In the genomic region with DNA sequence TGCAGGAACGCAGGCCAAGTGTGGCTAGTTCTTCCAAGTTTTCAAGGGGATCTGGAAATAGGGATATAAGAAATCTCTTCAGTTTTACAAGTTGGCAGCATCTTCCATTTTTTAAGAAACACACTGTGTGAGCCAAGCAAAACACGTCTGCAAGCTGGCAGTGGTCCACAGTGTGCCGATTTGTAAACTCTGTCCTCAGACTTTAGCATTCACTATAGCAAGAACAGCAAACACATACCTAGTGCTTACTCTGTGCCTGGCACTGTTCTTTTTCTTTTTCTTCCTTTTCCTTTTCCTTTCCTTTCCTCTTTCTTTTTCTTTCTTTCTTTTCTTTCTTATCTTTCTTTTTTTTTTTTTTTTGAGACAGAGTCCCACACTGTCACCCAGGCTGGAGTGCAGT, we compare ENCODE assay signal across 14 cellular contexts. TPM values are rescaled to one million over a fixed set of nuclear protein-coding genes. Genes with fewer than 3 reads are reported as not detected.
A peak's percentile ranks its signal among the peaks of the same experiment; 100 is the strongest.
DNase-seq lines count a peak whose midpoint lies in the region; ATAC-seq, FAIRE-seq and TF ChIP-seq lines count a peak whose summit lies in the region.
"Had no signal": no experiment of that assay in that cellular context is flagged by ENCODE, and none has a peak within 500 bp of the region (broad histone marks: within the 10 kb centered on the region; RNA-seq: fewer than 3 reads in every experiment).

No MANE protein-coding gene starts in this region.

- DNase-seq in dedifferentiated amniotic fluid mesenchymal stem cell (ENCODE audit: extremely low spot score): peak; percentile 70
- DNase-seq in HepG2 (ENCODE audit: low spot score): no peak
- DNase-seq in tibial artery: peak; percentile 89 to 94
- no peak for DNase-seq in NCI-H2029 treated with DMSO at 0.1 percent for 48 hours (lab: John Stamatoyannopoulos, UW)
- no peak for DNase-seq in medulla oblongata (ENCODE audit: extremely low spot score)
- no peak for DNase-seq in NCI-H187 treated with DMSO at 0.1 percent for 48 hours (lab: John Stamatoyannopoulos, UW)
- DNase-seq: activated CD4-positive, alpha-beta T cell treated with anti-CD3 and anti-CD28 coated beads, Interleukin-2, amount 50 U/mL, for 1 hour; activated effector memory CD4-positive, alpha-beta T cell treated with Interleukin-2 at 50 U/mL for 16 hours; H7; NCI-H1694 treated with DMSO at 0.1 percent for 48 hours; stimulated activated CD4-positive, alpha-beta T cell treated with anti-CD3 and anti-CD28 coated beads, Interleukin-2, amount 100 ng/mL, for 48 hours; stimulated activated naive CD4-positive, alpha-beta T cell treated with Interleukin-2 at 50 U/mL for 16 hours had no signal

- no peaks in the 10 kb centered on the region; a peak in 1 of 5 replicates for H3K27me3 ChIP-seq in HepG2 (ENCODE audit: control insufficient read depth in 1 of 2, insufficient read depth in 2 of 2, low read length in 2 of 2)
- no peaks in the 10 kb centered on the region for H3K27me3 ChIP-seq in tibial artery

- in situ Hi-C loops in HepG2 (cut with HindIII; ENCODE audit: extremely low pct_ligation_motif_present, low pct_unique_long_range_greater_than_20kb): no loop called here

- H3K9me3 ChIP-seq in HepG2 (ENCODE audit: low read length) (no peaks in the 10 kb centered on the region), tibial artery (no peaks in the 10 kb centered on the region)

- ATAC-seq in HepG2: no peak

- intact Hi-C loops in HepG2 (cut with micrococcal nuclease; ENCODE audit: unreplicated experiment) (loop anchor here (10.0 kb wide), 2 partner anchors 143 to 193 kb away; a partner anchor contains a TSS), tibial artery (cut with DNase I; ENCODE audit: low total_unique reads) (no loop called here)

- no peak overlapping the region for H2AFZ ChIP-seq in HepG2 (ENCODE audit: low read length)
- H2AFZ ChIP-seq: parathyroid adenoma had no signal

- H3K36me3 ChIP-seq in HepG2 (replicated peaks in 1 of 2; ENCODE audit: control insufficient read depth in 1 of 2, insufficient read depth in 2 of 2, low read length in 2 of 2) (0 out of 5 replicates have a peak, but pooled peaks cover 0 to 4% of the 10 kb centered on the region in 2 experiments), tibial artery (peaks cover 0 to 17% (median 5%) of the 10 kb centered on the region in 3 donors)

- H3K4me1 ChIP-seq in HepG2 (ENCODE audit: insufficient read depth, low read length): peaks cover 63% of the 10 kb centered on the region
- peaks cover 0 to 70% (median 53%) of the 10 kb centered on the region in 4 donors for H3K4me1 ChIP-seq in tibial artery

- no peak overlapping the region for H3K9ac ChIP-seq in HepG2 (ENCODE audit: insufficient read depth, low read depth, low read length)
- H3K9ac ChIP-seq: parathyroid adenoma had no signal

- no peak for FAIRE-seq in HepG2 (lab: Jason Lieb, UNC)

- no peak for TF ChIP-seq CTCF in VCaP (conservative IDR thresholded peaks at IDR 0.05)
- no peak for TF ChIP-seq CTCF in HepG2 (CRISPR knock-in tag; IDR thresholded peaks at IDR 0.05)
- TF ChIP-seq CTCF in tibial artery (IDR thresholded peaks at IDR 0.05): no peak

- no peak for TF ChIP-seq RAD21 in HepG2 (CRISPR knock-in tag; IDR thresholded peaks at IDR 0.05)

- TF ChIP-seq EP300 in HepG2 (IDR thresholded peaks at IDR 0.05; ENCODE audit: low read depth in 2 of 2, low read length in 2 of 2) (no peak), HepG2 (CRISPR knock-in tag; IDR thresholded peaks at IDR 0.05; ENCODE audit: borderline replicate concordance) (no peak)

- peaks cover 5% of the 10 kb centered on the region for H3K79me2 ChIP-seq in HepG2 (ENCODE audit: insufficient read depth, low read length)

- H3K4me2 ChIP-seq in HepG2 (ENCODE audit: low read depth, low read length): no peak overlapping the region

- CTCF ChIA-PET in HepG2 (lab: Yijun Ruan, JAX; ENCODE audit: low intra/inter-chr PET ratio, low total read pairs): no interaction called here

- no TSS peak for BruUV-seq in HepG2 (replicated peaks; lab: Mats Ljungman, UMichigan)

- no peaks in the 10 kb centered on the region for H4K20me1 ChIP-seq in HepG2 (ENCODE audit: insufficient read depth, low read length)

- H3K27ac ChIP-seq in VCaP: peak overlapping the region; percentile 78
- H3K27ac ChIP-seq in HepG2 (ENCODE audit: extremely low read length, insufficient read depth, low read length): no peak overlapping the region
- peak overlapping the region; percentile 89 for H3K27ac ChIP-seq in tibial artery

- 79% methylated on average over 3 of the region's 3 CpGs for WGBS in HepG2 (ENCODE audit: low lambda C conversion rate)

- POLR2A ChIA-PET in HepG2 (lab: Yijun Ruan, JAX): no interaction called here

- no peak; a peak in 1 of 4 replicates for TF ChIP-seq POLR2A in HepG2 (IDR thresholded peaks at IDR 0.05; ENCODE audit: insufficient read depth in 1 of 2, low read depth in 2 of 2, low read length in 2 of 2)

- H3K4me3 ChIP-seq in HepG2 (replicated peaks in 1 of 3; ENCODE audit: insufficient read depth in 1 of 3, low read depth in 2 of 3, low read length in 3 of 3) (no peak overlapping the region), tibial artery (no peak overlapping the region)

RNA-seq across cellular contexts. Expression of a gene that starts 2.9 kb away (rescaled TPM):
- 6.3 and 11.4 TPM in 2 replicates for total RNA-seq in HepG2 (2016; rRNA removed; fragmentation: Illumina TruSeq; extraction: Trizol)
- total RNA-seq in HepG2 (2016; cell fraction: cytosol; rRNA removed; fragmentation: Illumina TruSeq; extraction: Trizol; ENCODE audit: low read depth): 3.1 and 3.3 TPM in 2 replicates
- 6.8 and 11.0 TPM in 2 replicates for total RNA-seq in HepG2 (2016; cell fraction: insoluble cytoplasmic fraction; rRNA removed; fragmentation: Illumina TruSeq; extraction: Trizol)
- 6.6 and 6.9 TPM in 2 replicates for total RNA-seq in HepG2 (2016; cell fraction: membrane; rRNA removed; fragmentation: Illumina TruSeq; extraction: Trizol)
- 9.5 and 9.8 TPM in 2 replicates for total RNA-seq in HepG2 (2016; cell fraction: nucleus; rRNA removed; fragmentation: Illumina TruSeq; extraction: Trizol)
- polyA plus RNA-seq in HepG2 (2011; rRNA removed): 32.0 and 41.3 TPM in 2 replicates
- 40.6 and 43.1 TPM in 2 replicates for polyA plus RNA-seq in HepG2 (2011; cell fraction: cytosol; rRNA removed)
- polyA plus RNA-seq in HepG2 (2011; cell fraction: nucleus; rRNA removed): 24.2 and 26.2 TPM in 2 replicates
- polyA plus RNA-seq in HepG2 (2012): 8.4 and 8.8 TPM in 2 replicates
- polyA plus RNA-seq in HepG2 (2016; cell fraction: cytosol; fragmentation: Illumina TruSeq; extraction: Trizol; ENCODE audit: low read depth): 2.0 and 3.1 TPM in 2 replicates
- polyA plus RNA-seq in HepG2 (2016; cell fraction: insoluble cytoplasmic fraction; fragmentation: Illumina TruSeq; extraction: Trizol; ENCODE audit: low read depth): 6.2 and 7.6 TPM in 2 replicates
- polyA plus RNA-seq in HepG2 (2016; cell fraction: membrane; fragmentation: Illumina TruSeq; extraction: Trizol; ENCODE audit: low read depth): 4.8 and 5.1 TPM in 2 replicates
- 14.8 and 15.7 TPM in 2 replicates for polyA plus RNA-seq in HepG2 (2016; cell fraction: nucleus; fragmentation: Illumina TruSeq; extraction: Trizol; ENCODE audit: insufficient read depth, low read depth)
- 9.3 and 112 TPM in 2 replicates for polyA minus RNA-seq in HepG2 (2011; rRNA and poly(A)+ RNA removed; ENCODE audit: low replicate concordance)
- 19.9 and 21.3 TPM in 2 replicates for polyA minus RNA-seq in HepG2 (2011; cell fraction: cytosol; rRNA and poly(A)+ RNA removed)
- 9.7 and 16.2 TPM in 2 replicates for polyA minus RNA-seq in HepG2 (2011; cell fraction: nucleus; rRNA and poly(A)+ RNA removed)

RNA-seq across cellular contexts. Expression of a gene that starts 5.8 kb away (rescaled TPM):
- total RNA-seq in HepG2 (2016; rRNA removed; fragmentation: Illumina TruSeq; extraction: Trizol): 3.6 and 5.6 TPM in 2 replicates
- 7.1 and 10.5 TPM in 2 replicates for total RNA-seq in HepG2 (2016; cell fraction: cytosol; rRNA removed; fragmentation: Illumina TruSeq; extraction: Trizol; ENCODE audit: low read depth)
- total RNA-seq in HepG2 (2016; cell fraction: insoluble cytoplasmic fraction; rRNA removed; fragmentation: Illumina TruSeq; extraction: Trizol): 3.1 and 5.4 TPM in 2 replicates
- total RNA-seq in HepG2 (2016; cell fraction: membrane; rRNA removed; fragmentation: Illumina TruSeq; extraction: Trizol): 4.3 and 6.1 TPM in 2 replicates
- total RNA-seq in HepG2 (2016; cell fraction: nucleus; rRNA removed; fragmentation: Illumina TruSeq; extraction: Trizol): 6.3 and 8.6 TPM in 2 replicates
- 3.2 and 3.8 TPM in 2 replicates for polyA plus RNA-seq in HepG2 (2011; rRNA removed)
- polyA plus RNA-seq in HepG2 (2011; cell fraction: cytosol; rRNA removed): 1.6 and 2.0 TPM in 2 replicates
- 23.9 and 35.1 TPM in 2 replicates for polyA plus RNA-seq in HepG2 (2011; cell fraction: nucleus; rRNA removed)
- 15.4 and 28.2 TPM in 2 replicates for polyA plus RNA-seq in HepG2 (2012)
- 0.57 and 1.4 TPM in 2 replicates for polyA plus RNA-seq in HepG2 (2016; cell fraction: cytosol; fragmentation: Illumina TruSeq; extraction: Trizol; ENCODE audit: low read depth)
- 10.9 and 15.4 TPM in 2 replicates for polyA plus RNA-seq in HepG2 (2016; cell fraction: insoluble cytoplasmic fraction; fragmentation: Illumina TruSeq; extraction: Trizol; ENCODE audit: low read depth)
- polyA plus RNA-seq in HepG2 (2016; cell fraction: membrane; fragmentation: Illumina TruSeq; extraction: Trizol; ENCODE audit: low read depth): 2.9 and 3.9 TPM in 2 replicates
- polyA plus RNA-seq in HepG2 (2016; cell fraction: nucleus; fragmentation: Illumina TruSeq; extraction: Trizol; ENCODE audit: insufficient read depth, low read depth): 43.7 and 55.5 TPM in 2 replicates
- 5.5 and 8.7 TPM in 2 replicates for polyA minus RNA-seq in HepG2 (2011; rRNA and poly(A)+ RNA removed; ENCODE audit: low replicate concordance)
- 2.8 and 3.1 TPM in 2 replicates for polyA minus RNA-seq in HepG2 (2011; cell fraction: cytosol; rRNA and poly(A)+ RNA removed)
- polyA minus RNA-seq in HepG2 (2011; cell fraction: nucleus; rRNA and poly(A)+ RNA removed): 7.0 and 11.2 TPM in 2 replicates

RNA-seq across cellular contexts. Expression of a gene that starts 28.4 kb away (rescaled TPM):
- 7.4 and 13.7 TPM in 2 replicates for total RNA-seq in HepG2 (2016; rRNA removed; fragmentation: Illumina TruSeq; extraction: Trizol)
- total RNA-seq in HepG2 (2016; cell fraction: cytosol; rRNA removed; fragmentation: Illumina TruSeq; extraction: Trizol; ENCODE audit: low read depth): 0.88 and 1.0 TPM in 2 replicates
- 7.5 and 14.8 TPM in 2 replicates for total RNA-seq in HepG2 (2016; cell fraction: insoluble cytoplasmic fraction; rRNA removed; fragmentation: Illumina TruSeq; extraction: Trizol)
- 3.5 and 3.7 TPM in 2 replicates for total RNA-seq in HepG2 (2016; cell fraction: membrane; rRNA removed; fragmentation: Illumina TruSeq; extraction: Trizol)
- 7.2 and 8.5 TPM in 2 replicates for total RNA-seq in HepG2 (2016; cell fraction: nucleus; rRNA removed; fragmentation: Illumina TruSeq; extraction: Trizol)
- 6.0 and 10.1 TPM in 2 replicates for polyA plus RNA-seq in HepG2 (2011; rRNA removed)
- polyA plus RNA-seq in HepG2 (2011; cell fraction: cytosol; rRNA removed): 4.8 and 8.3 TPM in 2 replicates
- 32.6 and 42.1 TPM in 2 replicates for polyA plus RNA-seq in HepG2 (2011; cell fraction: nucleus; rRNA removed)
- 6.0 and 7.5 TPM in 2 replicates for polyA plus RNA-seq in HepG2 (2012)
- 0.59 and 0.62 TPM in 2 replicates for polyA plus RNA-seq in HepG2 (2016; cell fraction: cytosol; fragmentation: Illumina TruSeq; extraction: Trizol; ENCODE audit: low read depth)
- 8.3 and 8.7 TPM in 2 replicates for polyA plus RNA-seq in HepG2 (2016; cell fraction: insoluble cytoplasmic fraction; fragmentation: Illumina TruSeq; extraction: Trizol; ENCODE audit: low read depth)
- polyA plus RNA-seq in HepG2 (2016; cell fraction: membrane; fragmentation: Illumina TruSeq; extraction: Trizol; ENCODE audit: low read depth): 2.0 and 2.5 TPM in 2 replicates
- 18.4 and 19.3 TPM in 2 replicates for polyA plus RNA-seq in HepG2 (2016; cell fraction: nucleus; fragmentation: Illumina TruSeq; extraction: Trizol; ENCODE audit: insufficient read depth, low read depth)
- 9.2 and 19.5 TPM in 2 replicates for polyA minus RNA-seq in HepG2 (2011; rRNA and poly(A)+ RNA removed; ENCODE audit: low replicate concordance)
- 8.9 and 9.6 TPM in 2 replicates for polyA minus RNA-seq in HepG2 (2011; cell fraction: cytosol; rRNA and poly(A)+ RNA removed)
- 6.3 and 7.0 TPM in 2 replicates for polyA minus RNA-seq in HepG2 (2011; cell fraction: nucleus; rRNA and poly(A)+ RNA removed)

RNA-seq across cellular contexts. Expression of a gene that starts 33.2 kb away (rescaled TPM):
- 58.8 and 69.7 TPM in 2 replicates for total RNA-seq in HepG2 (2016; rRNA removed; fragmentation: Illumina TruSeq; extraction: Trizol)
- total RNA-seq in HepG2 (2016; cell fraction: cytosol; rRNA removed; fragmentation: Illumina TruSeq; extraction: Trizol; ENCODE audit: low read depth): 12.1 and 14.2 TPM in 2 replicates
- total RNA-seq in HepG2 (2016; cell fraction: insoluble cytoplasmic fraction; rRNA removed; fragmentation: Illumina TruSeq; extraction: Trizol): 53.9 and 70.3 TPM in 2 replicates
- 26.6 and 27.7 TPM in 2 replicates for total RNA-seq in HepG2 (2016; cell fraction: membrane; rRNA removed; fragmentation: Illumina TruSeq; extraction: Trizol)
- 36.3 and 39.5 TPM in 2 replicates for total RNA-seq in HepG2 (2016; cell fraction: nucleus; rRNA removed; fragmentation: Illumina TruSeq; extraction: Trizol)
- 32.9 and 40.9 TPM in 2 replicates for polyA plus RNA-seq in HepG2 (2011; rRNA removed)
- polyA plus RNA-seq in HepG2 (2011; cell fraction: cytosol; rRNA removed): 29.8 and 45.1 TPM in 2 replicates
- 63.4 and 68.4 TPM in 2 replicates for polyA plus RNA-seq in HepG2 (2011; cell fraction: nucleus; rRNA removed)
- 14.8 and 17.8 TPM in 2 replicates for polyA plus RNA-seq in HepG2 (2012)
- polyA plus RNA-seq in HepG2 (2016; cell fraction: cytosol; fragmentation: Illumina TruSeq; extraction: Trizol; ENCODE audit: low read depth): 10.6 and 11.9 TPM in 2 replicates
- polyA plus RNA-seq in HepG2 (2016; cell fraction: insoluble cytoplasmic fraction; fragmentation: Illumina TruSeq; extraction: Trizol; ENCODE audit: low read depth): 43.4 and 50.5 TPM in 2 replicates
- 18.0 and 19.2 TPM in 2 replicates for polyA plus RNA-seq in HepG2 (2016; cell fraction: membrane; fragmentation: Illumina TruSeq; extraction: Trizol; ENCODE audit: low read depth)
- 69.7 and 71.0 TPM in 2 replicates for polyA plus RNA-seq in HepG2 (2016; cell fraction: nucleus; fragmentation: Illumina TruSeq; extraction: Trizol; ENCODE audit: insufficient read depth, low read depth)
- 11.6 and 56.6 TPM in 2 replicates for polyA minus RNA-seq in HepG2 (2011; rRNA and poly(A)+ RNA removed; ENCODE audit: low replicate concordance)
- 19.8 and 20.1 TPM in 2 replicates for polyA minus RNA-seq in HepG2 (2011; cell fraction: cytosol; rRNA and poly(A)+ RNA removed)
- 5.0 and 5.8 TPM in 2 replicates for polyA minus RNA-seq in HepG2 (2011; cell fraction: nucleus; rRNA and poly(A)+ RNA removed)

RNA-seq across cellular contexts. Expression of a gene that starts 55.4 kb away (rescaled TPM):
- total RNA-seq in HepG2 (2016; rRNA removed; fragmentation: Illumina TruSeq; extraction: Trizol): 0.11 and 0.13 TPM in 2 replicates
- total RNA-seq in HepG2 (2016; cell fraction: cytosol; rRNA removed; fragmentation: Illumina TruSeq; extraction: Trizol; ENCODE audit: low read depth): 0.18 and 0.20 TPM in 2 replicates
- total RNA-seq in HepG2 (2016; cell fraction: insoluble cytoplasmic fraction; rRNA removed; fragmentation: Illumina TruSeq; extraction: Trizol): 0.19 TPM in 1 of 2 replicates, not detected in the other
- 0.19 and 0.31 TPM in 2 replicates for total RNA-seq in HepG2 (2016; cell fraction: membrane; rRNA removed; fragmentation: Illumina TruSeq; extraction: Trizol)
- not detected in 2 replicates for total RNA-seq in HepG2 (2016; cell fraction: nucleus; rRNA removed; fragmentation: Illumina TruSeq; extraction: Trizol)
- 1.8 and 2.6 TPM in 2 replicates for polyA plus RNA-seq in HepG2 (2011; rRNA removed)
- 1.5 and 1.6 TPM in 2 replicates for polyA plus RNA-seq in HepG2 (2011; cell fraction: cytosol; rRNA removed)
- polyA plus RNA-seq in HepG2 (2011; cell fraction: nucleus; rRNA removed): 1.7 and 2.3 TPM in 2 replicates
- 0.57 and 0.99 TPM in 2 replicates for polyA plus RNA-seq in HepG2 (2012)
- 0.20 and 0.23 TPM in 2 replicates for polyA plus RNA-seq in HepG2 (2016; cell fraction: cytosol; fragmentation: Illumina TruSeq; extraction: Trizol; ENCODE audit: low read depth)
- 0.44 and 0.81 TPM in 2 replicates for polyA plus RNA-seq in HepG2 (2016; cell fraction: insoluble cytoplasmic fraction; fragmentation: Illumina TruSeq; extraction: Trizol; ENCODE audit: low read depth)
- 0.44 and 0.47 TPM in 2 replicates for polyA plus RNA-seq in HepG2 (2016; cell fraction: membrane; fragmentation: Illumina TruSeq; extraction: Trizol; ENCODE audit: low read depth)
- 0.28 and 0.49 TPM in 2 replicates for polyA plus RNA-seq in HepG2 (2016; cell fraction: nucleus; fragmentation: Illumina TruSeq; extraction: Trizol; ENCODE audit: insufficient read depth, low read depth)
- 0.94 and 3.5 TPM in 2 replicates for polyA minus RNA-seq in HepG2 (2011; rRNA and poly(A)+ RNA removed; ENCODE audit: low replicate concordance)
- 0.49 and 0.97 TPM in 2 replicates for polyA minus RNA-seq in HepG2 (2011; cell fraction: cytosol; rRNA and poly(A)+ RNA removed)
- 0.25 and 0.77 TPM in 2 replicates for polyA minus RNA-seq in HepG2 (2011; cell fraction: nucleus; rRNA and poly(A)+ RNA removed)

Comparison
In these comparisons a context has a peak if more than half of its experiments do, and no peak if none do; other contexts are left out.
1. DNase-seq: peak in dedifferentiated amniotic fluid mesenchymal stem cell (single experiment) and tibial artery (2 of 2); none in HepG2 (single experiment), NCI-H2029 treated with DMSO at 0.1 percent for 48 hours (single experiment), medulla oblongata (single experiment) and NCI-H187 treated with DMSO at 0.1 percent for 48 hours (single experiment).